ENCODE assay signal across 13 cellular contexts in genomic region chr2:78486565-78486964, GRCh38.
"Had no signal": no experiment of that assay in that cellular context is flagged by ENCODE, and none has a peak within 500 bp of the region (broad histone marks: within the 10 kb centered on the region; RNA-seq: fewer than 3 reads in every experiment).

No MANE protein-coding gene starts in this region.

- H3K36me3 ChIP-seq: ascending aorta, left lung, thyroid gland had no signal

- H3K4me1 ChIP-seq: ascending aorta, left lung, thyroid gland had no signal

- DNase-seq: activated effector memory CD4-positive, alpha-beta T cell treated with anti-CD3 and anti-CD28 coated beads, Interleukin-2, amount 50 U/mL, for 16 hours; activated naive CD4-positive, alpha-beta T cell treated with anti-CD3 and anti-CD28 coated beads, Interleukin-2, amount 50 U/mL, for 16 hours; activated T-cell treated with anti-CD3 and anti-CD28 coated beads, Interleukin-2, amount 50 U/mL, for 72 hours; head of caudate nucleus; left lung; nephron progenitor cell; occipital lobe; retina; stimulated activated naive CD4-positive, alpha-beta T cell treated with Interleukin-2 at 50 U/mL for 16 hours; thyroid gland had no signal

- H3K9me3 ChIP-seq: ascending aorta, thyroid gland had no signal

- H3K4me3 ChIP-seq: ascending aorta, coronary artery, left lung, thyroid gland had no signal

- H3K27me3 ChIP-seq: ascending aorta, left lung, thyroid gland had no signal

- ATAC-seq: activated CD4-positive, CD25-positive, alpha-beta regulatory T cell treated with anti-CD3 and anti-CD28 coated beads, Interleukin-2, amount 50 U/mL, for 24 hours; activated T-cell treated with anti-CD3 and anti-CD28 coated beads, Interleukin-2, amount 50 U/mL, for 72 hours; left lung had no signal
